Comparison of ENCODE assay signal across 27 cellular contexts in the genomic region with DNA sequence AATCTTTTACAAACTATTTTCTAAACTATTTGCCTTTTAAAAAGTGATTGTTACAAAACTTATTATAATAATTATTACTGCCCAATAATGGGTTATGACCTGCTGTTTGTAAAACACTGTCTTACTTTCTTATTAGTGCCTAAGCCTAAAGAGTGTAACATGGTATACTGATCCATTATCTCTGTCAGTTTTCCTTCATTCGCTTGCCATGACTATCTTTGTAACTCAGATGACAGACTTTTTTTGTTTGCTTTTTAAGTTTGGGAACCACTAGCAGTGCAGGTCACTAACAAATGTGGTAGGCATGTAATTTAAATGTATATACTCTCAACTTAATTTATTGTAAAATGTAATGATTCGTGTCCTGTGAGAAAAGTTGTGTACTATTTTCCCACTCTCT.
"Had no signal": no experiment of that assay in that cellular context is flagged by ENCODE, and none has a peak within 500 bp of the region (broad histone marks: within the 10 kb centered on the region; RNA-seq: fewer than 3 reads in every experiment).

No MANE protein-coding gene starts in this region.

- DNase-seq: colonic mucosa; cortex of kidney; effector CD8-positive, alpha-beta T cell; effector memory CD8-positive, alpha-beta T cell; endodermal cell; erythroblast; esophagus squamous epithelium; foreskin fibroblast; foreskin melanocyte; gastrocnemius medialis; glutamatergic neuron; head of caudate nucleus; heart right ventricle; hippocampal formation; left cardiac atrium; left lung; left ventricle myocardium superior; lower lobe of right lung; mesenchymal stem cell; mucosa of descending colon had no signal

- H3K36me3 Mint-ChIP-seq: mesothelial cell of epicardium had no signal

- ATAC-seq: effector memory CD8-positive, alpha-beta T cell; esophagus mucosa; gastrocnemius medialis; heart right ventricle; left cardiac atrium; left lung; left ventricle myocardium superior; lower lobe of right lung; mucosa of descending colon had no signal

- H3K36me3 ChIP-seq: colonic mucosa, esophagus squamous epithelium, gastrocnemius medialis, heart right ventricle, left lung, lower lobe of right lung had no signal

- H3K27me3 ChIP-seq: colonic mucosa, esophagus squamous epithelium, gastrocnemius medialis, heart right ventricle, left lung had no signal

- H3K4me3 Mint-ChIP-seq: dendritic cell treated with granulocyte-macrophage colony-stimulating factor and Interleukin-4, amounts not matched to agents 40 ng/mL and 50 ng/mL, for 4 days; effector memory CD8-positive, alpha-beta T cell; endodermal cell; mesothelial cell of epicardium had no signal

- FAIRE-seq: endometrium, islet of Langerhans, keratinocyte had no signal

- H3K9me3 ChIP-seq: colonic mucosa, esophagus squamous epithelium, gastrocnemius medialis, left lung, lower lobe of right lung, mucosa of descending colon had no signal

- H3K4me1 ChIP-seq: colonic mucosa, esophagus squamous epithelium had no signal

- H3K27me3 Mint-ChIP-seq: dendritic cell treated with granulocyte-macrophage colony-stimulating factor and Interleukin-4, amounts not matched to agents 40 ng/mL and 50 ng/mL, for 4 days had no signal

- H3K27ac ChIP-seq: colonic mucosa, epithelial cell of prostate, esophagus squamous epithelium, gastrocnemius medialis, heart right ventricle, left lung, lower lobe of right lung had no signal

- H3K27ac Mint-ChIP-seq: dendritic cell treated with granulocyte-macrophage colony-stimulating factor and Interleukin-4, amounts not matched to agents 40 ng/mL and 50 ng/mL, for 4 days; effector memory CD8-positive, alpha-beta T cell; endodermal cell; mesothelial cell of epicardium had no signal

- H3K4me3 ChIP-seq: colonic mucosa, esophagus squamous epithelium, gastrocnemius medialis, heart right ventricle, left lung, lower lobe of right lung, mucosa of descending colon had no signal

- H3K9me3 Mint-ChIP-seq: dendritic cell treated with granulocyte-macrophage colony-stimulating factor and Interleukin-4, amounts not matched to agents 40 ng/mL and 50 ng/mL, for 4 days; effector memory CD8-positive, alpha-beta T cell; endodermal cell had no signal
